ENCODE assay signal across 9 cellular contexts in the genomic region with DNA sequence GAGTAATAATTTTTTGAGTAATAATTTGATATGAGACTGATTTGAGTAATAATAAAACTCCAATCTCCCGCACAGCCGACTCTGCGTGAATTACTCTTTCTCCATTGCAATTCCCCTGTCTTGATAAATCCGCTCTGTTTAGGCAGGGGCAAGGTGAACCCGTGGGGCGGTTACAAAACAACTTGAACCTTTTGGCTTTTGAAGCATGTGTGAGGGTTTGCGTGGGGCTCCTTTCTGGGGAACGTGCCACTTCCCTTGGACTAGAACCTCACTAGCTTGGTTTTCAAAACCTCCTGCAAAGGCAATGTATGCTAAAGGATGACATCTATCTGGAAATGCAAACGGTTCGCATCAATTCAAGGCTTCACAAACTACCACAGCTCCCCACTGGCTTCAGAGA. TPM values are rescaled to one million over a fixed set of nuclear protein-coding genes. Genes with fewer than 3 reads are reported as not detected.
A peak's percentile ranks its signal among the peaks of the same experiment; 100 is the strongest.
DNase-seq lines count a peak whose midpoint lies in the region; ATAC-seq and TF ChIP-seq lines count a peak whose summit lies in the region.
"Had no signal": no experiment of that assay in that cellular context is flagged by ENCODE, and none has a peak within 500 bp of the region (broad histone marks: within the 10 kb centered on the region; RNA-seq: fewer than 3 reads in every experiment).

No MANE protein-coding gene starts in this region.

- no peak for TF ChIP-seq EP300 in sigmoid colon (IDR thresholded peaks at IDR 0.05)

- H2AK5ac ChIP-seq in H9 (ENCODE audit: insufficient read length, low read length) = no peak overlapping the region

- no peak overlapping the region for H3K4ac ChIP-seq in H9 (ENCODE audit: low read depth, low read length)

- H3K9me2 ChIP-seq in OCI-LY7 (ENCODE audit: insufficient read depth, low read length) = no peaks in the 10 kb centered on the region

- H3K4me1 ChIP-seq in H9 (ENCODE audit: insufficient read depth, low read length) (no peaks in the 10 kb centered on the region), SJSA1 (replicated peaks) (peaks cover 54% of the 10 kb centered on the region), fibroblast of lung (ENCODE audit: control insufficient read depth, extremely low read depth, insufficient read depth, low read length) (peaks cover 9% of the 10 kb centered on the region), sigmoid colon (peaks cover 0 to 29% (median 21%) of the 10 kb centered on the region in 4 donors), OCI-LY7 (ENCODE audit: insufficient read depth, low read length, poor library complexity, severe bottlenecking) (no peaks in the 10 kb centered on the region)

- no peak overlapping the region for H3K18ac ChIP-seq in H9 (ENCODE audit: insufficient read length, low read depth, low read length)

- no peak for TF ChIP-seq POLR2A in sigmoid colon (IDR thresholded peaks at IDR 0.05)

- no peak overlapping the region for H3K23ac ChIP-seq in H9 (ENCODE audit: insufficient read length, low read depth, low read length)

- no peak overlapping the region for H2BK15ac ChIP-seq in H9 (ENCODE audit: low read depth, low read length)

- no peak for ATAC-seq in GM21515 (IDR thresholded peaks at IDR 0.05; ENCODE audit: unreplicated experiment)

- H4K8ac ChIP-seq in H9 (replicated peaks; ENCODE audit: insufficient read length, low read depth, low read length) = no peak overlapping the region

- H3K79me2 ChIP-seq in H9 (ENCODE audit: insufficient read depth, low read length) (no peaks in the 10 kb centered on the region), fibroblast of lung (ENCODE audit: control insufficient read depth, insufficient read depth, low read length) (no peaks in the 10 kb centered on the region), OCI-LY7 (ENCODE audit: insufficient read depth, low read depth, low read length) (no peaks in the 10 kb centered on the region)

- no peak overlapping the region for H2BK20ac ChIP-seq in H9 (ENCODE audit: low read depth, low read length, poor library complexity, severe bottlenecking)

- H3K27me3 ChIP-seq in H9 (ENCODE audit: insufficient read depth, low read length) (no peaks in the 10 kb centered on the region), SJSA1 (replicated peaks) (no peaks in the 10 kb centered on the region), fibroblast of lung (ENCODE audit: control insufficient read depth, insufficient read depth, low read length) (no peaks in the 10 kb centered on the region), sigmoid colon (no peaks in the 10 kb centered on the region)

- no peaks in the 10 kb centered on the region for H3K36me3 Mint-ChIP-seq in H9 (ENCODE audit: insufficient read depth in 1 of 3, low read depth in 3 of 3)

- no peak overlapping the region for H2BK5ac ChIP-seq in H9 (ENCODE audit: insufficient read length, low read length)

- no peaks in the 10 kb centered on the region for H3K79me1 ChIP-seq in H9 (ENCODE audit: insufficient read depth, low read depth, low read length, poor library complexity, severe bottlenecking)

- peaks cover 9% of the 10 kb centered on the region for H3K23me2 ChIP-seq in H9 (ENCODE audit: insufficient read length, low read depth, low read length, poor library complexity, severe bottlenecking)

- H3K27ac ChIP-seq in H9 (ENCODE audit: insufficient read length, low read depth, low read length) (no peak overlapping the region), SJSA1 (peak overlapping the region; percentile 89), fibroblast of lung (ENCODE audit: insufficient read depth, low read length) (no peak overlapping the region), sigmoid colon (peak overlapping the region; percentile 89 to 97 (median 96)), OCI-LY7 (ENCODE audit: low read depth, low read length, poor library complexity, severe bottlenecking) (no peak overlapping the region)

- H3K36me3 ChIP-seq in SJSA1 = no peaks in the 10 kb centered on the region
- H3K36me3 ChIP-seq in fibroblast of lung (ENCODE audit: control insufficient read depth, insufficient read depth, low read length) = no peaks in the 10 kb centered on the region
- no peaks in the 10 kb centered on the region for H3K36me3 ChIP-seq in sigmoid colon
- no peaks in the 10 kb centered on the region for H3K36me3 ChIP-seq in OCI-LY7 (ENCODE audit: insufficient read depth, low read length)

- H3K9ac ChIP-seq in H9 (ENCODE audit: extremely low read depth, insufficient read length, low read length) = no peak overlapping the region
- no peak overlapping the region for H3K9ac ChIP-seq in fibroblast of lung (ENCODE audit: insufficient read depth, low read length)

- peak overlapping the region; percentile 79 for H3K4me2 ChIP-seq in H9 (ENCODE audit: insufficient read depth, insufficient read length, low read length)
- peak overlapping the region; percentile 78 for H3K4me2 ChIP-seq in fibroblast of lung (ENCODE audit: extremely low read depth, insufficient read depth, low read length)
- H3K4me2 ChIP-seq in OCI-LY7 (ENCODE audit: low read length) = no peak overlapping the region

- H4K20me1 ChIP-seq in H9 (ENCODE audit: control insufficient read depth, insufficient read depth, insufficient read length) (no peaks in the 10 kb centered on the region), fibroblast of lung (ENCODE audit: control insufficient read depth, extremely low read depth, insufficient read depth, low read length) (no peaks in the 10 kb centered on the region), OCI-LY7 (ENCODE audit: insufficient read depth, low read length) (no peaks in the 10 kb centered on the region)

- no peak overlapping the region for H2AFZ ChIP-seq in H9 (ENCODE audit: low read length)
- H2AFZ ChIP-seq in fibroblast of lung (ENCODE audit: low read length) = peak overlapping the region; percentile 94
- H2AFZ ChIP-seq in OCI-LY7 (ENCODE audit: low read length) = no peak overlapping the region

- H3T11ph ChIP-seq in H9 (ENCODE audit: low read length) = no peak overlapping the region

- intact Hi-C loops in sigmoid colon (cut with DNase I) (loop anchor here (10.0 kb wide), 1 partner anchor 225 kb away; a partner anchor contains a TSS), OCI-LY7 (cut with micrococcal nuclease; ENCODE audit: unreplicated experiment) (no loop called here)

- POLR2A ChIA-PET in OCI-LY7 (lab: Charles Lee) = no interaction called here

- peaks cover 26% of the 10 kb centered on the region for H3K27me3 Mint-ChIP-seq in H9 (ENCODE audit: low read depth)

- WGBS in H9 (ENCODE audit: extremely low coverage, insufficient read length, low lambda C conversion rate) = no CpG with 5 or more reads among the region's 10 CpGs
- 54 to 73% methylated on average over 10 of the region's 10 CpGs for WGBS in sigmoid colon, 2 donors

- H3K9me3 ChIP-seq in H9 (ENCODE audit: control insufficient read depth, low read depth, low read length) (no peaks in the 10 kb centered on the region), SJSA1 (replicated peaks) (no peaks in the 10 kb centered on the region), fibroblast of lung (ENCODE audit: control insufficient read depth, insufficient read depth, low read depth, low read length) (no peaks in the 10 kb centered on the region), sigmoid colon (no peaks in the 10 kb centered on the region), OCI-LY7 (ENCODE audit: low read length) (no peaks in the 10 kb centered on the region)

- no peak overlapping the region for H4K91ac ChIP-seq in H9 (ENCODE audit: insufficient read length, low read depth, low read length)

- no peak overlapping the region for H2BK12ac ChIP-seq in H9 (ENCODE audit: insufficient read length, low read depth, low read length)

- DNase-seq in H9 = no peak
- no peak for DNase-seq in SJSA1 (ENCODE audit: low read depth in 1 of 2, low spot score in 2 of 2)
- DNase-seq in fibroblast of lung (ENCODE audit: low read depth in 2 of 2) = no peak
- no peak for DNase-seq in sigmoid colon
- no peak for DNase-seq in OCI-LY7 (ENCODE audit: low spot score)
- DNase-seq in HUDEP-2 (lab: John Stamatoyannopoulos, UW; ENCODE audit: unreplicated experiment in 76 of 76) = no peak
- no peak for DNase-seq in COLO829 (ENCODE audit: low spot score)

- no peak overlapping the region for H3K56ac ChIP-seq in H9 (ENCODE audit: insufficient read length, low read depth, low read length)

- H3K4me3 ChIP-seq in SJSA1 = peak overlapping the region; percentile 47; the same call in 1 of the 2 replicates
- peak overlapping the region in 1 of 4 experiments; percentile 67 for H3K4me3 ChIP-seq in fibroblast of lung (replicated peaks in 1 of 4; ENCODE audit: control extremely low read depth in 1 of 4, insufficient read depth in 1 of 4, low read depth in 3 of 4, low read length in 4 of 4)
- peak overlapping the region in 3 of 4 donors; percentile 51 to 71 (median 56) for H3K4me3 ChIP-seq in sigmoid colon
- H3K4me3 ChIP-seq in OCI-LY7 (ENCODE audit: low read depth, low read length, poor library complexity, severe bottlenecking) = no peak overlapping the region

- TF ChIP-seq CTCF in H9 (conservative IDR thresholded peaks at IDR 0.05) (no peak), fibroblast of lung (conservative IDR thresholded peaks at IDR 0.05 in 1 of 2, IDR thresholded peaks at IDR 0.05 in 1 of 2; ENCODE audit: low read depth in 1 of 2, low read length in 2 of 2) (no peak), sigmoid colon (IDR thresholded peaks at IDR 0.05) (no peak), OCI-LY7 (conservative IDR thresholded peaks at IDR 0.05; ENCODE audit: low read length) (no peak)

- H3K14ac ChIP-seq in H9 (ENCODE audit: insufficient read depth, low read length) = no peak overlapping the region

- H2BK120ac ChIP-seq in H9 (ENCODE audit: low read depth, low read length, poor library complexity, severe bottlenecking) = no peak overlapping the region

- no peaks in the 10 kb centered on the region for H3K9me3 Mint-ChIP-seq in H9

- H3K4me1 Mint-ChIP-seq in H9 = peaks cover 17 to 19% of the 10 kb centered on the region in 2 experiments

- H3K27ac Mint-ChIP-seq in H9 = no peak overlapping the region

- no peak overlapping the region for H4K5ac ChIP-seq in H9 (ENCODE audit: insufficient read length, low read depth, low read length)

- peak overlapping the region; percentile 86 to 87 for H3K4me3 Mint-ChIP-seq in H9

- CTCF ChIA-PET in OCI-LY7 (lab: Charles Lee; ENCODE audit: unreplicated experiment) = no interaction called here

- BruUV-seq in OCI-LY7 (replicated peaks; lab: Mats Ljungman, UMichigan) = no TSS peak

RNA-seq across cellular contexts. Expression of a gene that starts 1.5 kb away (rescaled TPM):
- total RNA-seq in H9 (2021) (1.6 and 1.9 TPM in 2 replicates), fibroblast of lung (1.0 and 1.5 TPM in 2 replicates), sigmoid colon (1 to 10 TPM; 3.9 to 6.0 (median 4.5) TPM), OCI-LY7 (2022) (not detected in 2 replicates)
- total RNA-seq in SJSA1 (2014; rRNA removed; shearing (Covaris generic)) = 4.4 and 8.5 TPM in 2 replicates
- polyA plus RNA-seq in fibroblast of lung (1.0 and 1.1 TPM in 2 replicates), sigmoid colon (1 to 10 TPM in 1 of 3 donors, under 1 TPM in 2; 0.23 to 1.2 (median 0.48) TPM)
- 0.84 and 0.91 TPM in 2 replicates for polyA plus RNA-seq in fibroblast of lung (2012)
- 0.31 and 0.37 TPM in 2 replicates for polyA minus RNA-seq in fibroblast of lung (ENCODE audit: low replicate concordance)
- not detected in 2 replicates for total RNA-seq in OCI-LY7 (2014; rRNA removed; shearing (Covaris generic))

RNA-seq across cellular contexts. Expression of a gene that starts 45.7 kb away (rescaled TPM):
- total RNA-seq in H9 (2021) (not detected in 2 replicates), fibroblast of lung (under 0.01 TPM in 1 of 2 replicates, not detected in the other), sigmoid colon (1 to 10 TPM in 3 of 4 donors, under 1 TPM in 1; 0.36 to 8.7 (median 4.0) TPM), OCI-LY7 (2022) (not detected in 2 replicates)
- 0.25 and 3.0 TPM in 2 replicates for total RNA-seq in SJSA1 (2014; rRNA removed; shearing (Covaris generic))
- polyA plus RNA-seq in fibroblast of lung (0.05 and 0.07 TPM in 2 replicates), sigmoid colon (1 to 10 TPM; 1.8 to 3.0 (median 2.5) TPM)
- polyA plus RNA-seq in fibroblast of lung (2012) = 0.07 TPM in 1 of 2 replicates, not detected in the other
- not detected in 2 replicates for polyA minus RNA-seq in fibroblast of lung (ENCODE audit: low replicate concordance)
- not detected in 2 replicates for total RNA-seq in OCI-LY7 (2014; rRNA removed; shearing (Covaris generic))
- total RNA-seq: pulmonary artery endothelial cell had no signal

Comparison
In these comparisons a context has a peak if more than half of its experiments do, and no peak if none do; other contexts are left out.
1. H3K27ac ChIP-seq: peak in SJSA1 (single experiment) and sigmoid colon (4 of 4); none in H9 (single experiment), fibroblast of lung (single experiment) and OCI-LY7 (single experiment).